Comparison of ENCODE assay signal across 23 cellular contexts in the genomic region with DNA sequence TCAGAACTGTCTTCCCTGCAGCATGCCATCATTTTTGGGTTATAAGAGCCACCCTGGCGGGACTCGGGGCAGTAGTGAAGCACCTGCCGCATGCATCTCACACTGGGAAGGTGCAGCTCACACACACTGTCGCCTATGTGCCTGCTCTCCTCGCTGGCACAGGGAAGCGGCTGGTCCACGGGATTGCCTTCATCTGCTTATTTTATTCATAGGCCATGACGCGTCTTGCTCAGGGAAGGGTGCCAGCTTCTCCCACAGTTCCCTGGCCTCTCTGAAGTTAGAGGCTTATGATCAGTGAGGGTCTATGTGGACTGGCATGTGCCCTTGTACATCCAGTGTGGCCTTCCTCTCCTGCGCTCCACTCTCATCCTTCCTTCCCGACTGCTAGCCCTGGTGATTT.
A peak's percentile ranks its signal among the peaks of the same experiment; 100 is the strongest.
DNase-seq lines count a peak whose midpoint lies in the region; ATAC-seq and TF ChIP-seq lines count a peak whose summit lies in the region.
"Had no signal": no experiment of that assay in that cellular context is flagged by ENCODE, and none has a peak within 500 bp of the region (broad histone marks: within the 10 kb centered on the region; RNA-seq: fewer than 3 reads in every experiment).

No MANE protein-coding gene starts in this region.

- no peak for DNase-seq in T-helper 1 cell
- no peak for DNase-seq in CD4-positive, alpha-beta T cell
- peak; percentile 43 for DNase-seq in left ventricle myocardium superior
- no peak for DNase-seq in AG08395 (ENCODE audit: low spot score)
- DNase-seq in adrenal gland: no peak
- DNase-seq: 8988T, DMS53, GF-D8, KBM-7, lower lobe of right lung, NCI-H1436, NCI-H2107, NCI-H510A had no signal

- H3K4me1 Mint-ChIP-seq in T-helper 1 cell treated with Interleukin-12 subunit alpha and Interleukin-12 subunit beta and Interleukin-4 antibody, amounts not matched to agents 30 μg/mL and 1 μg/mL, for 36 hours (ENCODE audit: low read depth): peaks cover 29% of the 10 kb centered on the region
- H3K4me1 Mint-ChIP-seq in CD4-positive, alpha-beta T cell (ENCODE audit: low read depth): peaks cover 50% of the 10 kb centered on the region
- peaks cover 53% of the 10 kb centered on the region for H3K4me1 Mint-ChIP-seq in activated naive CD8-positive, alpha-beta T cell (ENCODE audit: low read depth)

- H3K4me1 ChIP-seq in adrenal gland (replicated peaks in 1 of 2): no peaks in the 10 kb centered on the region
- H3K4me1 ChIP-seq: lower lobe of right lung had no signal

- intact Hi-C loops in CD4-positive, alpha-beta T cell (cut with DNase I, micrococcal nuclease): loop anchor here in 1 of 2 experiments (2.0 kb wide), 5 partner anchors 15 to 303 kb away; no protein-coding TSS in a partner anchor
- intact Hi-C loops in left ventricle myocardium superior (cut with micrococcal nuclease): no loop called here
- intact Hi-C loops in adrenal gland (cut with DNase I): no loop called here

- no peaks in the 10 kb centered on the region for H3K27me3 ChIP-seq in CD4-positive, alpha-beta T cell (ENCODE audit: control insufficient read depth, insufficient read depth, low read length)
- no peaks in the 10 kb centered on the region for H3K27me3 ChIP-seq in adrenal gland
- H3K27me3 ChIP-seq: neural progenitor cell had no signal

- ATAC-seq in CD4-positive, alpha-beta T cell (ENCODE audit: poor library complexity): no peak
- ATAC-seq in left ventricle myocardium superior: peak; percentile 79
- ATAC-seq in GM18502 (IDR thresholded peaks at IDR 0.05; ENCODE audit: poor library complexity, unreplicated experiment): no peak
- ATAC-seq: Panc1 had no signal

- CTCF ChIA-PET in CD4-positive, alpha-beta T cell (lab: Charles Lee): interaction anchor here (1.0 to 1.2 kb wide), 4 partner anchors 11 to 597 kb away, joined by 3 read pairs; partner anchors contain the start of gene KLF12

- peak overlapping the region; percentile 80 for H3K27ac Mint-ChIP-seq in T-helper 1 cell treated with Interleukin-12 subunit alpha and Interleukin-12 subunit beta and Interleukin-4 antibody, amounts not matched to agents 30 μg/mL and 1 μg/mL, for 36 hours
- H3K27ac Mint-ChIP-seq in CD4-positive, alpha-beta T cell: no peak overlapping the region
- H3K27ac Mint-ChIP-seq in activated naive CD8-positive, alpha-beta T cell: peak overlapping the region; percentile 96
- H3K27ac Mint-ChIP-seq: dendritic cell treated with granulocyte-macrophage colony-stimulating factor and Interleukin-4, amounts not matched to agents 40 ng/mL and 50 ng/mL, for 4 days; neural progenitor cell; progenitor cell of endocrine pancreas; type B pancreatic cell had no signal

- peaks cover 5% of the 10 kb centered on the region for H3K36me3 Mint-ChIP-seq in T-helper 1 cell treated with Interleukin-12 subunit alpha and Interleukin-12 subunit beta and Interleukin-4 antibody, amounts not matched to agents 30 μg/mL and 1 μg/mL, for 36 hours (ENCODE audit: low read depth)
- peaks cover 21% of the 10 kb centered on the region for H3K36me3 Mint-ChIP-seq in CD4-positive, alpha-beta T cell (ENCODE audit: low read depth)
- H3K36me3 Mint-ChIP-seq in activated naive CD8-positive, alpha-beta T cell: peaks cover 8% of the 10 kb centered on the region
- H3K36me3 Mint-ChIP-seq: type B pancreatic cell had no signal

- H3K27me3 Mint-ChIP-seq in T-helper 1 cell treated with Interleukin-12 subunit alpha and Interleukin-12 subunit beta and Interleukin-4 antibody, amounts not matched to agents 30 μg/mL and 1 μg/mL, for 36 hours (ENCODE audit: low read depth): no peaks in the 10 kb centered on the region
- no peaks in the 10 kb centered on the region for H3K27me3 Mint-ChIP-seq in CD4-positive, alpha-beta T cell
- H3K27me3 Mint-ChIP-seq in activated naive CD8-positive, alpha-beta T cell: no peaks in the 10 kb centered on the region
- H3K27me3 Mint-ChIP-seq: activated CD8-positive, alpha-beta memory T cell treated with anti-CD3 and anti-CD28 coated beads, Interleukin-2, amount 10 ng/mL, durations not matched to agents 7 days and 5 days; dendritic cell treated with granulocyte-macrophage colony-stimulating factor and Interleukin-4, amounts not matched to agents 40 ng/mL and 50 ng/mL, for 4 days; type B pancreatic cell had no signal

- POLR2A ChIA-PET in CD4-positive, alpha-beta T cell (lab: Charles Lee): interaction anchor here (0.6 to 3.2 kb wide), 14 partner anchors 10 to 303 kb away, joined by 3 to 42 read pairs (median 4); partner anchors contain the start of gene KLF12

- WGBS in adrenal gland, 4 donors: 93 to 95% (median 94%) methylated on average over 11 of the region's 11 CpGs

- no peaks in the 10 kb centered on the region for H3K9me3 ChIP-seq in CD4-positive, alpha-beta T cell (ENCODE audit: control insufficient read depth, low read length)
- H3K9me3 ChIP-seq in adrenal gland (replicated peaks in 1 of 3): no peaks in the 10 kb centered on the region
- H3K9me3 ChIP-seq: lower lobe of right lung had no signal

- no peak for TF ChIP-seq CTCF in CD4-positive, alpha-beta T cell (IDR thresholded peaks at IDR 0.05)
- no peak for TF ChIP-seq CTCF in adrenal gland (IDR thresholded peaks at IDR 0.05)

- no peak overlapping the region for H3K4me3 Mint-ChIP-seq in T-helper 1 cell treated with Interleukin-12 subunit alpha and Interleukin-12 subunit beta and Interleukin-4 antibody, amounts not matched to agents 30 μg/mL and 1 μg/mL, for 36 hours
- peak overlapping the region; percentile 85 for H3K4me3 Mint-ChIP-seq in CD4-positive, alpha-beta T cell
- H3K4me3 Mint-ChIP-seq in activated naive CD8-positive, alpha-beta T cell: peak overlapping the region; percentile 78
- H3K4me3 Mint-ChIP-seq: activated CD8-positive, alpha-beta memory T cell treated with anti-CD3 and anti-CD28 coated beads, Interleukin-2, amount 10 ng/mL, durations not matched to agents 7 days and 5 days; dendritic cell treated with granulocyte-macrophage colony-stimulating factor and Interleukin-4, amounts not matched to agents 40 ng/mL and 50 ng/mL, for 4 days; GM23338; neural progenitor cell; type B pancreatic cell had no signal

- H3K36me3 ChIP-seq in adrenal gland (replicated peaks in 1 of 2): no peaks in the 10 kb centered on the region
- H3K36me3 ChIP-seq: lower lobe of right lung, neural progenitor cell had no signal

- peak overlapping the region; percentile 61 for H3K27ac ChIP-seq in CD4-positive, alpha-beta T cell (ENCODE audit: low read depth, low read length)
- H3K27ac ChIP-seq in adrenal gland: no peak overlapping the region
- H3K27ac ChIP-seq: lower lobe of right lung, neural progenitor cell had no signal

- no peaks in the 10 kb centered on the region for H3K9me3 Mint-ChIP-seq in T-helper 1 cell treated with Interleukin-12 subunit alpha and Interleukin-12 subunit beta and Interleukin-4 antibody, amounts not matched to agents 30 μg/mL and 1 μg/mL, for 36 hours
- peaks cover 2% of the 10 kb centered on the region for H3K9me3 Mint-ChIP-seq in CD4-positive, alpha-beta T cell
- H3K9me3 Mint-ChIP-seq in activated naive CD8-positive, alpha-beta T cell (ENCODE audit: low read depth): no peaks in the 10 kb centered on the region
- H3K9me3 Mint-ChIP-seq: GM23338, type B pancreatic cell had no signal

- no peak for TF ChIP-seq POLR2A in adrenal gland (IDR thresholded peaks at IDR 0.05)

- H3K4me3 ChIP-seq in adrenal gland: no peak overlapping the region
- H3K4me3 ChIP-seq: GM23338, lower lobe of right lung, neural progenitor cell had no signal
